8 cellular contexts compared by ENCODE assay signal in genomic region chr3:197906023-197906849, GRCh38. TPM values are rescaled to one million over a fixed set of nuclear protein-coding genes. Genes with fewer than 3 reads are reported as not detected.
DNase-seq lines count a peak whose midpoint lies in the region; ATAC-seq, FAIRE-seq and TF ChIP-seq lines count a peak whose summit lies in the region.

No MANE protein-coding gene starts in this region.

- H3K4me3 ChIP-seq in LNCaP clone FGC (ENCODE audit: low read depth, low read length) (no peak overlapping the region), foreskin fibroblast (ENCODE audit: low read depth in 1 of 2, low read length in 2 of 2) (no peak overlapping the region), osteoblast (ENCODE audit: insufficient read depth, low read length) (no peak overlapping the region), thoracic aorta (peak overlapping the region; percentile 28)

- H3K79me2 ChIP-seq in osteoblast (ENCODE audit: insufficient read depth, low read length), result no peaks in the 10 kb centered on the region

- DNase-seq in GF-D8 (lab: John Stamatoyannopoulos, UW) (peak; percentile 37), H54 (ENCODE audit: insufficient read length, low spot score) (peak; percentile 91), LNCaP clone FGC (ENCODE audit: low read depth) (peak; percentile 54), SHP77 treated with DMSO at 0.1 percent for 48 hours (lab: John Stamatoyannopoulos, UW) (peak; percentile 2), foreskin fibroblast (peak; percentile 95 to 99), osteoblast (ENCODE audit: insufficient read length, low spot score, missing footprints) (peak; percentile 92), thoracic aorta (ENCODE audit: low spot score) (peak; percentile 85)
- peak; percentile 90 for DNase-seq in activated effector memory CD4-positive, alpha-beta T cell treated with anti-CD3 and anti-CD28 coated beads, Interleukin-2, amount 50 U/mL, for 16 hours

- TF ChIP-seq POLR2A in H54 (IDR thresholded peaks at IDR 0.05; ENCODE audit: low read depth, low read length), result no peak

- H3K27ac ChIP-seq in osteoblast (ENCODE audit: low read depth, low read length) (peak overlapping the region; percentile 74), thoracic aorta (no peak overlapping the region)

- H3K27me3 ChIP-seq in osteoblast (ENCODE audit: insufficient read depth, low read length), result no peaks in the 10 kb centered on the region
- H3K27me3 ChIP-seq in thoracic aorta (replicated peaks; ENCODE audit: insufficient read depth), result no peaks in the 10 kb centered on the region

- H3K9me3 ChIP-seq in osteoblast (ENCODE audit: low read depth, low read length) (no peaks in the 10 kb centered on the region), thoracic aorta (no peaks in the 10 kb centered on the region)

- no peak overlapping the region for H2AFZ ChIP-seq in osteoblast (ENCODE audit: low read length)

- peak; percentile 98 for FAIRE-seq in H54 (lab: Jason Lieb, UNC)

- ATAC-seq in thoracic aorta (ENCODE audit: insufficient number of reproducible peaks, low FRiP score, low read depth), result peak; percentile 88

- H3K36me3 ChIP-seq in osteoblast (ENCODE audit: insufficient read depth, low read length) (no peaks in the 10 kb centered on the region), thoracic aorta (no peaks in the 10 kb centered on the region)

- H3K4me1 ChIP-seq in osteoblast (ENCODE audit: insufficient read depth, low read length) (peaks cover 19% of the 10 kb centered on the region), thoracic aorta (ENCODE audit: control insufficient read depth in 1 of 2, low read depth in 2 of 2) (peaks cover 0 to 9% of the 10 kb centered on the region in 2 donors)

- H3K4me2 ChIP-seq in osteoblast (ENCODE audit: insufficient read depth, low read length), result peak overlapping the region; percentile 53

- H4K20me1 ChIP-seq in osteoblast (ENCODE audit: insufficient read depth, low read length), result no peaks in the 10 kb centered on the region

- TF ChIP-seq CTCF in LNCaP clone FGC (IDR thresholded peaks at IDR 0.05; ENCODE audit: control insufficient read depth, extremely low read depth, insufficient read depth) (peak; percentile 96), foreskin fibroblast (IDR thresholded peaks at IDR 0.05; ENCODE audit: low read depth, low read length) (peak; percentile 94), osteoblast (IDR thresholded peaks at IDR 0.05; ENCODE audit: extremely low read depth, low read depth, low read length) (peak; percentile 99), thoracic aorta (IDR thresholded peaks at IDR 0.05) (peak; percentile 88)

RNA-seq across cellular contexts. Expression of gene RPL35A, which starts 43.8 kb away (rescaled TPM):
- total RNA-seq in osteoblast, result 373 and 450 TPM in 2 replicates
- 100 to 1,000 TPM; 277 to 520 TPM for total RNA-seq in thoracic aorta

RNA-seq across cellular contexts. Expression of gene LMLN, which starts 53.8 kb away (rescaled TPM):
- 13.0 and 16.3 TPM in 2 replicates for total RNA-seq in osteoblast
- 1 to 10 TPM; 1.2 to 4.1 TPM for total RNA-seq in thoracic aorta

Comparison
In these comparisons a context has a peak if more than half of its experiments do, and no peak if none do; other contexts are left out.
1. DNase-seq: peak in every context shown above with its lines; median percentile 97 in foreskin fibroblast; 92 in osteoblast; 91 in H54; 90 in activated effector memory CD4-positive, alpha-beta T cell treated with anti-CD3 and anti-CD28 coated beads, Interleukin-2, amount 50 U/mL, for 16 hours; 85 in thoracic aorta; 54 in LNCaP clone FGC; 37 in GF-D8; 2 in SHP77 treated with DMSO at 0.1 percent for 48 hours.